Comparison of ENCODE assay signal across 30 cellular contexts in genomic region chr3:48532271-48532973, GRCh38. TPM values are rescaled to one million over a fixed set of nuclear protein-coding genes. Genes with fewer than 3 reads are reported as not detected.
DNase-seq lines count a peak whose midpoint lies in the region; ATAC-seq, FAIRE-seq and TF ChIP-seq lines count a peak whose summit lies in the region.
"Had no signal": no experiment of that assay in that cellular context is flagged by ENCODE, and none has a peak within 500 bp of the region (broad histone marks: within the 10 kb centered on the region; RNA-seq: fewer than 3 reads in every experiment).

No MANE protein-coding gene starts in this region.

- H3K27ac ChIP-seq in transverse colon (no peak overlapping the region), pancreas (no peak overlapping the region)
- H3K27ac ChIP-seq: adrenal gland, skin epidermis, testis had no signal

- H3K9me3 Mint-ChIP-seq in T-helper 1 cell treated with Interleukin-12 subunit alpha and Interleukin-12 subunit beta and Interleukin-4 antibody, amounts not matched to agents 30 μg/mL and 1 μg/mL, for 36 hours = peaks cover under 1% of the 10 kb centered on the region
- H3K9me3 Mint-ChIP-seq: activated CD8-positive, alpha-beta T cell treated with anti-CD3 and anti-CD28 coated beads for 36 hours; activated naive CD4-positive, alpha-beta T cell treated with anti-CD3 and anti-CD28 coated beads, Interleukin-2, amount 10 ng/mL, durations not matched to agents 7 days and 5 days; activated T-helper 17 cell treated with anti-CD3 and anti-CD28 coated beads, Interleukin-2, amount 50 U/mL, for 72 hours; brain; CD4-positive, alpha-beta memory T cell; natural killer cell treated with Interleukin-12 subunit alpha and Interleukin-12 subunit beta and Interleukin-15 and Interleukin-18, amount 100 ng/mL, for 72 hours had no signal

- H3K4me1 ChIP-seq in transverse colon (no peaks in the 10 kb centered on the region), pancreas (no peaks in the 10 kb centered on the region)
- H3K4me1 ChIP-seq: adrenal gland, testis had no signal

- H3K36me3 ChIP-seq in transverse colon = no peaks in the 10 kb centered on the region
- H3K36me3 ChIP-seq in pancreas = peaks cover 0 to 15% (median 6%) of the 10 kb centered on the region in 3 donors

- no peak for ATAC-seq in GM21723 (IDR thresholded peaks at IDR 0.05; ENCODE audit: unreplicated experiment)
- no peak for ATAC-seq in pancreas
- no peak for ATAC-seq in left colon
- ATAC-seq: activated CD8-positive, alpha-beta T cell treated with anti-CD3 and anti-CD28 coated beads for 36 hours; activated T-helper 17 cell treated with anti-CD3 and anti-CD28 coated beads, Interleukin-2, amount 50 U/mL, for 72 hours; mucosa of descending colon; natural killer cell treated with Interleukin-12 subunit alpha and Interleukin-12 subunit beta and Interleukin-15 and Interleukin-18, amount 100 ng/mL, for 72 hours; Panc1 had no signal

- peak overlapping the region; percentile 49 for H3K27ac Mint-ChIP-seq in T-helper 1 cell treated with Interleukin-12 subunit alpha and Interleukin-12 subunit beta and Interleukin-4 antibody, amounts not matched to agents 30 μg/mL and 1 μg/mL, for 36 hours
- H3K27ac Mint-ChIP-seq: activated CD8-positive, alpha-beta T cell treated with anti-CD3 and anti-CD28 coated beads for 36 hours; activated naive CD4-positive, alpha-beta T cell treated with anti-CD3 and anti-CD28 coated beads, Interleukin-2, amount 10 ng/mL, durations not matched to agents 7 days and 5 days; activated T-helper 17 cell treated with anti-CD3 and anti-CD28 coated beads, Interleukin-2, amount 50 U/mL, for 72 hours; brain; natural killer cell treated with Interleukin-12 subunit alpha and Interleukin-12 subunit beta and Interleukin-15 and Interleukin-18, amount 100 ng/mL, for 72 hours had no signal

- H3K4me1 Mint-ChIP-seq in T-helper 1 cell treated with Interleukin-12 subunit alpha and Interleukin-12 subunit beta and Interleukin-4 antibody, amounts not matched to agents 30 μg/mL and 1 μg/mL, for 36 hours (ENCODE audit: low read depth) = peaks cover 7% of the 10 kb centered on the region
- H3K4me1 Mint-ChIP-seq: brain had no signal

- peaks cover 45% of the 10 kb centered on the region for H3K36me3 Mint-ChIP-seq in T-helper 1 cell treated with Interleukin-12 subunit alpha and Interleukin-12 subunit beta and Interleukin-4 antibody, amounts not matched to agents 30 μg/mL and 1 μg/mL, for 36 hours (ENCODE audit: low read depth)
- H3K36me3 Mint-ChIP-seq: natural killer cell treated with Interleukin-12 subunit alpha and Interleukin-12 subunit beta and Interleukin-15 and Interleukin-18, amount 100 ng/mL, for 72 hours had no signal

- TF ChIP-seq CTCF in transverse colon (IDR thresholded peaks at IDR 0.05) (no peak), pancreas (IDR thresholded peaks at IDR 0.05) (no peak)

- WGBS in transverse colon (ENCODE audit: low coverage in 1 of 2), 2 donors = 84 to 92% methylated on average over 5 to 6 of the region's 6 CpGs
- 87 to 90% methylated on average over 6 of the region's 6 CpGs for WGBS in pancreas, 2 donors

- H3K4me3 Mint-ChIP-seq in T-helper 1 cell treated with Interleukin-12 subunit alpha and Interleukin-12 subunit beta and Interleukin-4 antibody, amounts not matched to agents 30 μg/mL and 1 μg/mL, for 36 hours = no peak overlapping the region
- H3K4me3 Mint-ChIP-seq: activated CD8-positive, alpha-beta T cell treated with anti-CD3 and anti-CD28 coated beads for 36 hours; activated naive CD4-positive, alpha-beta T cell treated with anti-CD3 and anti-CD28 coated beads, Interleukin-2, amount 10 ng/mL, durations not matched to agents 7 days and 5 days; activated T-helper 17 cell treated with anti-CD3 and anti-CD28 coated beads, Interleukin-2, amount 50 U/mL, for 72 hours; brain; CD4-positive, alpha-beta memory T cell; natural killer cell treated with Interleukin-12 subunit alpha and Interleukin-12 subunit beta and Interleukin-15 and Interleukin-18, amount 100 ng/mL, for 72 hours had no signal

- TF ChIP-seq POLR2A in transverse colon (IDR thresholded peaks at IDR 0.05) = no peak

- TF ChIP-seq EP300 in transverse colon (IDR thresholded peaks at IDR 0.05; ENCODE audit: low read depth) = no peak

- intact Hi-C loops in transverse colon (cut with DNase I; ENCODE audit: low total_unique reads) = no loop called here
- intact Hi-C loops in pancreas (cut with DNase I) = no loop called here
- intact Hi-C loops in left colon (cut with DNase I, micrococcal nuclease) = no loop called here

- H3K4me3 ChIP-seq in transverse colon (no peak overlapping the region), pancreas (no peak overlapping the region)
- H3K4me3 ChIP-seq: adrenal gland, mucosa of descending colon, skin epidermis, testis had no signal

- H3K27me3 ChIP-seq in transverse colon (no peaks in the 10 kb centered on the region), pancreas (no peaks in the 10 kb centered on the region)
- H3K27me3 ChIP-seq: adrenal gland, testis had no signal

- FAIRE-seq in frontal cortex (lab: Jason Lieb, UNC) (peak; percentile 94), pancreas (lab: Jason Lieb, UNC) (no peak)
- FAIRE-seq: endothelial cell of umbilical vein, islet of Langerhans, urothelium cell line had no signal

- DNase-seq in T-helper 1 cell (no peak), frontal cortex (ENCODE audit: low spot score in 2 of 2) (peak in 1 of 2 donors; percentile 32), midbrain (lab: John Stamatoyannopoulos, UW) (peak; percentile 75), transverse colon (no peak), pancreas (no peak), left colon (no peak)
- DNase-seq: activated CD8-positive, alpha-beta T cell treated with anti-CD3 and anti-CD28 coated beads for 36 hours; activated naive CD4-positive, alpha-beta T cell treated with anti-CD3 and anti-CD28 coated beads, Interleukin-2, amount 10 ng/mL, durations not matched to agents 7 days and 5 days; adrenal gland; CD4-positive, alpha-beta memory T cell; IMR-90; mucosa of descending colon; NCI-H1105; NCI-H187; NCI-H2171; NCI-H524 treated with DMSO at 0.1 percent for 48 hours; stimulated activated naive CD4-positive, alpha-beta T cell; testis had no signal

- H3K9me3 ChIP-seq in transverse colon (no peaks in the 10 kb centered on the region), pancreas (no peaks in the 10 kb centered on the region)
- H3K9me3 ChIP-seq: adrenal gland, mucosa of descending colon, testis had no signal

- in situ Hi-C loops in transverse colon (cut with MboI; ENCODE audit: low pct_ligation_motif_present in 1 of 4, low pct_unique_long_range_greater_than_20kb in 1 of 4, low sequenced_read_pairs in 3 of 4) = no loop called here

- H3K27me3 Mint-ChIP-seq in T-helper 1 cell treated with Interleukin-12 subunit alpha and Interleukin-12 subunit beta and Interleukin-4 antibody, amounts not matched to agents 30 μg/mL and 1 μg/mL, for 36 hours (ENCODE audit: low read depth) = no peaks in the 10 kb centered on the region
- H3K27me3 Mint-ChIP-seq: activated CD8-positive, alpha-beta T cell treated with anti-CD3 and anti-CD28 coated beads for 36 hours; activated naive CD4-positive, alpha-beta T cell treated with anti-CD3 and anti-CD28 coated beads, Interleukin-2, amount 10 ng/mL, durations not matched to agents 7 days and 5 days; activated T-helper 17 cell treated with anti-CD3 and anti-CD28 coated beads, Interleukin-2, amount 50 U/mL, for 72 hours; brain; CD4-positive, alpha-beta memory T cell; natural killer cell treated with Interleukin-12 subunit alpha and Interleukin-12 subunit beta and Interleukin-15 and Interleukin-18, amount 100 ng/mL, for 72 hours had no signal

RNA-seq across cellular contexts. Expression of gene PFKFB4, which starts 24.2 kb away (rescaled TPM):
- total RNA-seq in frontal cortex (22.0 TPM), transverse colon (1 to 10 TPM in 3 of 4 donors, under 1 TPM in 1; 0.37 to 7.9 (median 6.7) TPM), pancreas (10 to 100 TPM in 1 of 6 donors, 1 to 10 TPM in 5; 7.4 to 12.2 (median 8.2) TPM), left colon (1 to 10 TPM; 6.0 to 10.0 TPM)
- 10 to 100 TPM in 1 of 2 donors, 1 to 10 TPM in 1; 8.1 to 11.4 TPM for polyA plus RNA-seq in pancreas

RNA-seq across cellular contexts. Expression of gene SHISA5, which starts 28.4 kb away (rescaled TPM):
- 81.1 TPM for total RNA-seq in frontal cortex
- total RNA-seq in transverse colon = 10 to 100 TPM; 72.9 to 89.4 (median 80.8) TPM
- 10 to 100 TPM; 39.2 to 81.6 (median 45.3) TPM for total RNA-seq in pancreas
- 10 to 100 TPM; 29.9 to 49.4 TPM for polyA plus RNA-seq in pancreas
- total RNA-seq in left colon = 100 to 1,000 TPM; 103 to 116 TPM

RNA-seq across cellular contexts. Expression of gene UCN2, which starts 31.2 kb away (rescaled TPM):
- total RNA-seq in frontal cortex (not detected), transverse colon (not detected), pancreas (not detected), left colon (not detected)
- polyA plus RNA-seq in pancreas = under 1 TPM in 1 of 2 donors, not detected in 1; 0.19 TPM
- total RNA-seq: activated CD8-positive, alpha-beta T cell treated with anti-CD3 and anti-CD28 coated beads for 36 hours; CD4-positive, alpha-beta memory T cell; endothelial cell of umbilical vein; natural killer cell treated with Interleukin-12 subunit alpha and Interleukin-12 subunit beta and Interleukin-15 and Interleukin-18, amount 100 ng/mL, for 72 hours; Right ventricle myocardium superior had no signal
- polyA plus RNA-seq: CD4-positive, alpha-beta memory T cell; liver had no signal
